Comparison of ENCODE assay signal across 13 cellular contexts in the genomic region with DNA sequence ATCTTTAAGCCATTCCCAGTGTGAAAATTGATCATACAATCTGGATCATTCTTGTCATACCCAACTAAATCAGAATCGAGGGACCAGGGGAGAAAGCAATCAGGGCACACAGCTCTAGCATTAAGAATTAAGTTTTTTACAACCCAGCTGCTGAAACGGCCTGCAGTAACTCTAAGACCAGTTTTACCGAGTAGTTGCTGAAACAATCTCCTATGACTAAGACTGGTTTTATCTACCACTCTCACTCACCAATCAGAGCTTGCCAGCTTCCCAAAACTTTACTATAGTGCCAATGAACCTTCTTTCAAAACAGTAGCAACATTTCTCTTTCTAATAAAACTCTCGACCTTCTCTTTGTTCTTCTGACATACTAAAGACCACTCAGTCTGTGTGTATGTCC. TPM values are rescaled to one million over a fixed set of nuclear protein-coding genes. Genes with fewer than 3 reads are reported as not detected.
DNase-seq lines count a peak whose midpoint lies in the region; ATAC-seq, FAIRE-seq and TF ChIP-seq lines count a peak whose summit lies in the region.
"Had no signal": no experiment of that assay in that cellular context is flagged by ENCODE, and none has a peak within 500 bp of the region (broad histone marks: within the 10 kb centered on the region; RNA-seq: fewer than 3 reads in every experiment).

No MANE protein-coding gene starts in this region.

- H2AFZ ChIP-seq in keratinocyte (ENCODE audit: control insufficient read depth, low read length), result peak overlapping the region; percentile 1

- H3K4me1 ChIP-seq in BLaER1 (peaks cover 44% of the 10 kb centered on the region), keratinocyte (ENCODE audit: control insufficient read depth, extremely low read depth, insufficient read depth, low read length) (peaks cover 18% of the 10 kb centered on the region)

- H3K4me1 Mint-ChIP-seq in activated T-helper 17 cell treated with anti-CD3 and anti-CD28 coated beads, Interleukin-2, amount 50 U/mL, for 72 hours, result peaks cover 23% of the 10 kb centered on the region
- H3K4me1 Mint-ChIP-seq in natural killer cell, result peaks cover 16 to 21% of the 10 kb centered on the region in 2 donors

- H3K36me3 ChIP-seq in BLaER1 (0 out of 2 replicates have a peak, but pooled peaks cover 9% of the 10 kb centered on the region), keratinocyte (ENCODE audit: control insufficient read depth in 2 of 2, extremely low read depth in 1 of 2, insufficient read depth in 2 of 2, low read length in 2 of 2) (no peaks in the 10 kb centered on the region)
- H3K36me3 ChIP-seq: upper lobe of left lung had no signal

- dilution Hi-C loops in keratinocyte (cut with MboI; ENCODE audit: extremely low pct_ligation_motif_present, low sequenced_read_pairs), result no loop called here

- H4K20me1 ChIP-seq in BLaER1 (peaks cover 13% of the 10 kb centered on the region), keratinocyte (ENCODE audit: control insufficient read depth, extremely low read depth, insufficient read depth, low read length) (no peaks in the 10 kb centered on the region)

- H3K9ac ChIP-seq in BLaER1, result peak overlapping the region; percentile 33
- H3K9ac ChIP-seq in keratinocyte (ENCODE audit: control insufficient read depth, extremely low read depth, insufficient read depth, low read length), result no peak overlapping the region

- TF ChIP-seq CTCF in keratinocyte (optimal IDR thresholded peaks at IDR 0.05 in 1 of 3, IDR thresholded peaks at IDR 0.05 in 1 of 3, conservative IDR thresholded peaks at IDR 0.05 in 1 of 3; ENCODE audit: extremely low read depth in 1 of 3, insufficient read depth in 2 of 3, low read length in 3 of 3) (no peak), natural killer cell (IDR thresholded peaks at IDR 0.05) (no peak), GM20000 (IDR thresholded peaks at IDR 0.05; ENCODE audit: extremely low read depth, missing control alignments) (no peak)

- intact Hi-C loops in natural killer cell (cut with micrococcal nuclease), result no loop called here

- peak; percentile 9 for FAIRE-seq in keratinocyte (lab: Jason Lieb, UNC)

- H3K9me3 ChIP-seq in BLaER1 (no peaks in the 10 kb centered on the region), keratinocyte (ENCODE audit: control insufficient read depth, low read depth, low read length) (no peaks in the 10 kb centered on the region)
- H3K9me3 ChIP-seq: upper lobe of left lung had no signal

- H3K79me2 ChIP-seq in keratinocyte (ENCODE audit: control insufficient read depth, insufficient read depth, low read length), result peaks cover 6% of the 10 kb centered on the region

- H3K27ac ChIP-seq in BLaER1, result no peak overlapping the region
- no peak overlapping the region for H3K27ac ChIP-seq in keratinocyte (ENCODE audit: control insufficient read depth, insufficient read depth, low read length)
- H3K27ac ChIP-seq: foreskin keratinocyte, upper lobe of left lung had no signal

- no peak for ATAC-seq in activated T-helper 17 cell treated with anti-CD3 and anti-CD28 coated beads, Interleukin-2, amount 50 U/mL, for 72 hours (replicated peaks)
- ATAC-seq in natural killer cell (no peak), GM21529 (IDR thresholded peaks at IDR 0.05; ENCODE audit: unreplicated experiment) (no peak)
- ATAC-seq: foreskin keratinocyte had no signal

- no peaks in the 10 kb centered on the region for H3K9me3 Mint-ChIP-seq in activated T-helper 17 cell treated with anti-CD3 and anti-CD28 coated beads, Interleukin-2, amount 50 U/mL, for 72 hours
- no peaks in the 10 kb centered on the region for H3K9me3 Mint-ChIP-seq in natural killer cell

- H3K27ac Mint-ChIP-seq in activated T-helper 17 cell treated with anti-CD3 and anti-CD28 coated beads, Interleukin-2, amount 50 U/mL, for 72 hours, result peak overlapping the region; percentile 70
- no peak overlapping the region for H3K27ac Mint-ChIP-seq in natural killer cell

- H3K27me3 ChIP-seq in BLaER1 (no peaks in the 10 kb centered on the region), keratinocyte (ENCODE audit: control insufficient read depth, extremely low read depth, insufficient read depth, low read length) (no peaks in the 10 kb centered on the region)
- H3K27me3 ChIP-seq: foreskin keratinocyte, upper lobe of left lung had no signal

- H3K4me3 ChIP-seq in BLaER1, result peak overlapping the region; percentile 80
- H3K4me3 ChIP-seq in keratinocyte (ENCODE audit: control insufficient read depth in 2 of 3, extremely low read depth in 1 of 3, insufficient read depth in 2 of 3, low read depth in 1 of 3, low read length in 3 of 3), result no peak overlapping the region
- H3K4me3 ChIP-seq: upper lobe of left lung had no signal

- H3K4me2 ChIP-seq in BLaER1, result peak overlapping the region; percentile 70
- H3K4me2 ChIP-seq in keratinocyte (ENCODE audit: control insufficient read depth, extremely low read depth, insufficient read depth, low read depth, low read length), result peak overlapping the region; percentile 3

- no peaks in the 10 kb centered on the region for H3K9me1 ChIP-seq in keratinocyte (ENCODE audit: control insufficient read depth, extremely low read depth, insufficient read depth, low read length)

- peak; percentile 34 for DNase-seq in HCEC 1CT
- DNase-seq in keratinocyte (ENCODE audit: low read depth, low spot score), result no peak
- no peak for DNase-seq in natural killer cell
- DNase-seq in activated naive CD4-positive, alpha-beta T cell (lab: John Stamatoyannopoulos, UW), result no peak
- DNase-seq in GM20000 (ENCODE audit: low spot score), result no peak
- DNase-seq: NCI-H146; stimulated activated CD4-positive, alpha-beta T cell treated with anti-CD3 and anti-CD28 coated beads, Interleukin-2, amount 100 ng/mL, for 48 hours; upper lobe of left lung had no signal

- no peaks in the 10 kb centered on the region for H3K27me3 Mint-ChIP-seq in activated T-helper 17 cell treated with anti-CD3 and anti-CD28 coated beads, Interleukin-2, amount 50 U/mL, for 72 hours
- H3K27me3 Mint-ChIP-seq in natural killer cell (ENCODE audit: low read depth in 2 of 2), result peaks cover 0 to 2% of the 10 kb centered on the region in 2 donors

- peak overlapping the region; percentile 99 for H3K4me3 Mint-ChIP-seq in activated T-helper 17 cell treated with anti-CD3 and anti-CD28 coated beads, Interleukin-2, amount 50 U/mL, for 72 hours
- H3K4me3 Mint-ChIP-seq in natural killer cell, result no peak overlapping the region

- H3K36me3 Mint-ChIP-seq in activated T-helper 17 cell treated with anti-CD3 and anti-CD28 coated beads, Interleukin-2, amount 50 U/mL, for 72 hours (ENCODE audit: low read depth), result peaks cover 72% of the 10 kb centered on the region
- H3K36me3 Mint-ChIP-seq in natural killer cell, result no peaks in the 10 kb centered on the region

RNA-seq across cellular contexts. Expression of a gene that starts 2.8 kb away (rescaled TPM):
- total RNA-seq in activated T-helper 17 cell treated with anti-CD3 and anti-CD28 coated beads, Interleukin-2, amount 50 U/mL, for 72 hours, result 10 to 100 TPM; 31.7 to 57.4 TPM
- 4.2 to 12.9 TPM (median 4.9 TPM) in 3 replicates for polyA plus RNA-seq in keratinocyte
- polyA plus RNA-seq in keratinocyte (2011; ENCODE audit: low read depth), result 0.49 TPM
- polyA plus RNA-seq in keratinocyte (2011; cell fraction: cytosol; rRNA removed), result 5.3 and 6.7 TPM in 2 replicates
- polyA plus RNA-seq in keratinocyte (2011; cell fraction: nucleus; rRNA removed), result 2.2 and 5.1 TPM in 2 replicates
- 3.5 and 6.7 TPM in 2 replicates for polyA plus RNA-seq in keratinocyte (2012; ENCODE audit: low replicate concordance)
- 0.39 to 1.1 TPM (median 0.89 TPM) in 3 replicates for polyA minus RNA-seq in keratinocyte
- not detected for polyA minus RNA-seq in keratinocyte (2011; cell fraction: cytosol; rRNA and poly(A)+ RNA removed)
- polyA minus RNA-seq in keratinocyte (2011; cell fraction: nucleus; rRNA and poly(A)+ RNA removed), result 0.53 and 1.7 TPM in 2 replicates
- total RNA-seq in natural killer cell, result 1 to 10 TPM; 2.6 to 9.1 (median 3.1) TPM

RNA-seq across cellular contexts. Expression of a gene that starts 31.0 kb away (rescaled TPM):
- not detected for total RNA-seq in activated T-helper 17 cell treated with anti-CD3 and anti-CD28 coated beads, Interleukin-2, amount 50 U/mL, for 72 hours
- not detected in 3 replicates for polyA plus RNA-seq in keratinocyte
- polyA plus RNA-seq in keratinocyte (2011; ENCODE audit: low read depth), result not detected
- polyA plus RNA-seq in keratinocyte (2011; cell fraction: cytosol; rRNA removed), result not detected in 2 replicates
- not detected in 2 replicates for polyA plus RNA-seq in keratinocyte (2011; cell fraction: nucleus; rRNA removed)
- polyA plus RNA-seq in keratinocyte (2012; ENCODE audit: low replicate concordance), result not detected in 2 replicates
- not detected in 3 replicates for polyA minus RNA-seq in keratinocyte
- polyA minus RNA-seq in keratinocyte (2011; cell fraction: cytosol; rRNA and poly(A)+ RNA removed), result not detected
- not detected in 2 replicates for polyA minus RNA-seq in keratinocyte (2011; cell fraction: nucleus; rRNA and poly(A)+ RNA removed)
- not detected for total RNA-seq in natural killer cell
- total RNA-seq: foreskin keratinocyte, mononuclear cell had no signal
- polyA plus RNA-seq: foreskin keratinocyte had no signal

RNA-seq across cellular contexts. Expression of a gene that starts 33.8 kb away (rescaled TPM):
- 100 to 1,000 TPM; 431 to 468 TPM for total RNA-seq in activated T-helper 17 cell treated with anti-CD3 and anti-CD28 coated beads, Interleukin-2, amount 50 U/mL, for 72 hours
- 7.7 to 55.9 TPM (median 40.5 TPM) in 3 replicates for polyA plus RNA-seq in keratinocyte
- 34.5 TPM for polyA plus RNA-seq in keratinocyte (2011; ENCODE audit: low read depth)
- 13.5 and 18.7 TPM in 2 replicates for polyA plus RNA-seq in keratinocyte (2011; cell fraction: cytosol; rRNA removed)
- 8.2 and 14.0 TPM in 2 replicates for polyA plus RNA-seq in keratinocyte (2011; cell fraction: nucleus; rRNA removed)
- 21.0 and 38.6 TPM in 2 replicates for polyA plus RNA-seq in keratinocyte (2012; ENCODE audit: low replicate concordance)
- polyA minus RNA-seq in keratinocyte, result 0.36 to 6.8 TPM (median 1.9 TPM) in 3 replicates
- polyA minus RNA-seq in keratinocyte (2011; cell fraction: cytosol; rRNA and poly(A)+ RNA removed), result 3.1 TPM
- polyA minus RNA-seq in keratinocyte (2011; cell fraction: nucleus; rRNA and poly(A)+ RNA removed), result 2.2 and 3.3 TPM in 2 replicates
- total RNA-seq in natural killer cell, result 100 to 1,000 TPM; 145 to 214 (median 151) TPM
